ENCODE assay signal across 1 cellular context in the genomic region with DNA sequence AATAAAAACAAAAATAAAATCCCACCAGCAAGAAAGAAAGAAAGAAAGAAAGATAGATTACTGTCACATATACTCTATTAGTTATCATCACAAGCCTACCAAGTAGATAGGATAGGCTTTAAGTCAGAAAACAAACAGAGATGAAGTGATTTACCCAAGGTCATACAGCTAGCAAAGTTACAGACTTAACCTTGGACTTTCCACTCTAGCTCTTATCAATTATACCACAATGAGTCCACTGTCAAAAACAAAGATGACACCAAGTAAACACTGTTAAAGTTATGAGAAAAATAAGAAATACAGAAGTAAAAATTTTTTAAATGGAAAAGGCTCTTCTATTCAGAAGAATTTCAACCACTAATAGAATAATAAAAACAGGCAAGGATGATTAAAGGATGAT.
TF ChIP-seq lines count a peak whose summit lies in the region.

No MANE protein-coding gene starts in this region.

TF ChIP-seq in HepG2, 621 proteins besides CTCF, POLR2A, EP300 and RAD21 (continued from another document):
- TF ChIP-seq, protein P1, sequence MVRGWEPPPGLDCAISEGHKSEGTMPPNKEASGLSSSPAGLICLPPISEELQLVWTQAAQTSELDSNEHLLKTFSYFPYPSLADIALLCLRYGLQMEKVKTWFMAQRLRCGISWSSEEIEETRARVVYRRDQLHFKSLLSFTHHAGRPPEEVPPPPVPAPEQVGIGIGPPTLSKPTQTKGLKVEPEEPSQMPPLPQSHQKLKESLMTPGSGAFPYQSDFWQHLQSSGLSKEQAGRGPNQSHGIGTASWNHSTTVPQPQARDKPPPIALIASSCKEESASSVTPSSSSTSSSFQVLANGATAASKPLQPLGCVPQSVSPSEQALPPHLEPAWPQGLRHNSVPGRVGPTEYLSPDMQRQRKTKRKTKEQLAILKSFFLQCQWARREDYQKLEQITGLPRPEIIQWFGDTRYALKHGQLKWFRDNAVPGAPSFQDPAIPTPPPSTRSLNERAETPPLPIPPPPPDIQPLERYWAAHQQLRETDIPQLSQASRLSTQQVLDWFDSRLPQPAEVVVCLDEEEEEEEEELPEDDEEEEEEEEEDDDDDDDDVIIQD (CRISPR knock-in tag; IDR thresholded peaks at IDR 0.05; ENCODE audit: low read depth), result peak; percentile 40; the same call in 1 of the 2 replicates
- TF ChIP-seq, protein P2, sequence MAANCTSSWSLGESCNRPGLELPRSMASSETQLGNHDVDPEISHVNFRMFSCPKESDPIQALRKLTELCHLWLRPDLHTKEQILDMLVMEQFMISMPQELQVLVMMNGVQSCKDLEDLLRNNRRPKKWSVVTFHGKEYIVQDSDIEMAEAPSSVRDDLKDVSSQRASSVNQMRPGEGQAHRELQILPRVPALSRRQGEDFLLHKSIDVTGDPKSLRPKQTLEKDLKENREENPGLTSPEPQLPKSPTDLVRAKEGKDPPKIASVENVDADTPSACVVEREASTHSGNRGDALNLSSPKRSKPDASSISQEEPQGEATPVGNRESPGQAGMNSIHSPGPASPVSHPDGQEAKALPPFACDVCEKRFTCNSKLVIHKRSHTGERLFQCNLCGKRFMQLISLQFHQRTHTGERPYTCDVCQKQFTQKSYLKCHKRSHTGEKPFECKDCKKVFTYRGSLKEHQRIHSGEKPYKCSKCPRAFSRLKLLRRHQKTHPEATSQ (CRISPR knock-in tag; IDR thresholded peaks at IDR 0.05; ENCODE audit: borderline replicate concordance), result no peak
- no peak for TF ChIP-seq KDM5B (CRISPR knock-in tag; IDR thresholded peaks at IDR 0.05; ENCODE audit: borderline replicate concordance)
- TF ChIP-seq ZNF496 (CRISPR knock-in tag; IDR thresholded peaks at IDR 0.05; ENCODE audit: insufficient replicate concordance), result no peak
- no peak for TF ChIP-seq CSRNP1 (CRISPR knock-in tag; IDR thresholded peaks at IDR 0.05)
- TF ChIP-seq NFYC (CRISPR knock-in tag; IDR thresholded peaks at IDR 0.05), result no peak
- no peak for TF ChIP-seq ZMYM3 (CRISPR knock-in tag; IDR thresholded peaks at IDR 0.05)
- TF ChIP-seq SIX1 (CRISPR knock-in tag; IDR thresholded peaks at IDR 0.05; ENCODE audit: borderline replicate concordance), result peak; percentile 57; the same call in 1 of the 2 replicates
- peak; percentile 65 for TF ChIP-seq MIXL1 (CRISPR knock-in tag; IDR thresholded peaks at IDR 0.05)
- no peak for TF ChIP-seq ZNF7 (CRISPR knock-in tag; IDR thresholded peaks at IDR 0.05)
- no peak for TF ChIP-seq NFE2L1 (CRISPR knock-in tag; IDR thresholded peaks at IDR 0.05; ENCODE audit: borderline replicate concordance)
- TF ChIP-seq CHD4 (IDR thresholded peaks at IDR 0.05; ENCODE audit: borderline replicate concordance, low read length), result no peak
- no peak for TF ChIP-seq ZNF562 (CRISPR knock-in tag; IDR thresholded peaks at IDR 0.05; ENCODE audit: borderline replicate concordance)
- TF ChIP-seq ZNF260 (CRISPR knock-in tag; IDR thresholded peaks at IDR 0.05; ENCODE audit: borderline replicate concordance, low read depth), result no peak
- TF ChIP-seq CENPBD1 (CRISPR knock-in tag; IDR thresholded peaks at IDR 0.05; ENCODE audit: borderline replicate concordance, low read depth), result no peak
- TF ChIP-seq ZNF530 (CRISPR knock-in tag; IDR thresholded peaks at IDR 0.05; ENCODE audit: low read depth), result no peak
- no peak for TF ChIP-seq ZNF17 (CRISPR knock-in tag; IDR thresholded peaks at IDR 0.05)
- no peak for TF ChIP-seq BORCS8-MEF2B (CRISPR knock-in tag; IDR thresholded peaks at IDR 0.05)
- no peak for TF ChIP-seq ZNF276 (CRISPR knock-in tag; IDR thresholded peaks at IDR 0.05; ENCODE audit: low read depth)
- no peak for TF ChIP-seq MATR3 (CRISPR knock-in tag; IDR thresholded peaks at IDR 0.05)
- no peak for TF ChIP-seq FOXP1 (IDR thresholded peaks at IDR 0.05)
- peak; percentile 55 for TF ChIP-seq FOXP1 (CRISPR knock-in tag; IDR thresholded peaks at IDR 0.05)
- TF ChIP-seq SOX13 (IDR thresholded peaks at IDR 0.05), result no peak
- TF ChIP-seq SOX13 (CRISPR knock-in tag; conservative IDR thresholded peaks at IDR 0.05 in 1 of 2, IDR thresholded peaks at IDR 0.05 in 1 of 2), result peak in 1 of 2 experiments; percentile 73; a peak in 2 of 4 replicates
- TF ChIP-seq SRF (IDR thresholded peaks at IDR 0.05; ENCODE audit: low read depth, low read length), result no peak
- no peak for TF ChIP-seq TCF7L2 (IDR thresholded peaks at IDR 0.05; ENCODE audit: low read depth, low read length)
- TF ChIP-seq NR2F1 (CRISPR knock-in tag; IDR thresholded peaks at IDR 0.05), result no peak
- peak; percentile 72 for TF ChIP-seq ARID5B (CRISPR knock-in tag; IDR thresholded peaks at IDR 0.05)
- no peak for TF ChIP-seq ZNF577 (CRISPR knock-in tag; IDR thresholded peaks at IDR 0.05; ENCODE audit: borderline replicate concordance, low read depth)
- TF ChIP-seq, protein P3, sequence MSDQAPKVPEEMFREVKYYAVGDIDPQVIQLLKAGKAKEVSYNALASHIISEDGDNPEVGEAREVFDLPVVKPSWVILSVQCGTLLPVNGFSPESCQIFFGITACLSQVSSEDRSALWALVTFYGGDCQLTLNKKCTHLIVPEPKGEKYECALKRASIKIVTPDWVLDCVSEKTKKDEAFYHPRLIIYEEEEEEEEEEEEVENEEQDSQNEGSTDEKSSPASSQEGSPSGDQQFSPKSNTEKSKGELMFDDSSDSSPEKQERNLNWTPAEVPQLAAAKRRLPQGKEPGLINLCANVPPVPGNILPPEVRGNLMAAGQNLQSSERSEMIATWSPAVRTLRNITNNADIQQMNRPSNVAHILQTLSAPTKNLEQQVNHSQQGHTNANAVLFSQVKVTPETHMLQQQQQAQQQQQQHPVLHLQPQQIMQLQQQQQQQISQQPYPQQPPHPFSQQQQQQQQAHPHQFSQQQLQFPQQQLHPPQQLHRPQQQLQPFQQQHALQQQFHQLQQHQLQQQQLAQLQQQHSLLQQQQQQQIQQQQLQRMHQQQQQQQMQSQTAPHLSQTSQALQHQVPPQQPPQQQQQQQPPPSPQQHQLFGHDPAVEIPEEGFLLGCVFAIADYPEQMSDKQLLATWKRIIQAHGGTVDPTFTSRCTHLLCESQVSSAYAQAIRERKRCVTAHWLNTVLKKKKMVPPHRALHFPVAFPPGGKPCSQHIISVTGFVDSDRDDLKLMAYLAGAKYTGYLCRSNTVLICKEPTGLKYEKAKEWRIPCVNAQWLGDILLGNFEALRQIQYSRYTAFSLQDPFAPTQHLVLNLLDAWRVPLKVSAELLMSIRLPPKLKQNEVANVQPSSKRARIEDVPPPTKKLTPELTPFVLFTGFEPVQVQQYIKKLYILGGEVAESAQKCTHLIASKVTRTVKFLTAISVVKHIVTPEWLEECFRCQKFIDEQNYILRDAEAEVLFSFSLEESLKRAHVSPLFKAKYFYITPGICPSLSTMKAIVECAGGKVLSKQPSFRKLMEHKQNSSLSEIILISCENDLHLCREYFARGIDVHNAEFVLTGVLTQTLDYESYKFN (CRISPR knock-in tag; conservative IDR thresholded peaks at IDR 0.05), result peak; percentile 59
